ENCODE assay signal across 1 cellular context in genomic region chr17:57832711-57833596, GRCh38.
TF ChIP-seq lines count a peak whose summit lies in the region.

No MANE protein-coding gene starts in this region.

TF ChIP-seq in H1, 55 proteins besides CTCF, POLR2A, EP300 and RAD21:
- TF ChIP-seq CTBP2 (IDR thresholded peaks at IDR 0.05; ENCODE audit: borderline replicate concordance, insufficient read depth, insufficient read length, low read length) (no peak), SIN3A (conservative IDR thresholded peaks at IDR 0.05 in 1 of 2, IDR thresholded peaks at IDR 0.05 in 1 of 2; ENCODE audit: low read depth in 1 of 2, low read length in 2 of 2) (0 out of 4 replicates have a peak, but pooled peaks of 1 of the 2 experiments have one; percentile 43)
